9 cellular contexts compared by ENCODE assay signal in the genomic region with DNA sequence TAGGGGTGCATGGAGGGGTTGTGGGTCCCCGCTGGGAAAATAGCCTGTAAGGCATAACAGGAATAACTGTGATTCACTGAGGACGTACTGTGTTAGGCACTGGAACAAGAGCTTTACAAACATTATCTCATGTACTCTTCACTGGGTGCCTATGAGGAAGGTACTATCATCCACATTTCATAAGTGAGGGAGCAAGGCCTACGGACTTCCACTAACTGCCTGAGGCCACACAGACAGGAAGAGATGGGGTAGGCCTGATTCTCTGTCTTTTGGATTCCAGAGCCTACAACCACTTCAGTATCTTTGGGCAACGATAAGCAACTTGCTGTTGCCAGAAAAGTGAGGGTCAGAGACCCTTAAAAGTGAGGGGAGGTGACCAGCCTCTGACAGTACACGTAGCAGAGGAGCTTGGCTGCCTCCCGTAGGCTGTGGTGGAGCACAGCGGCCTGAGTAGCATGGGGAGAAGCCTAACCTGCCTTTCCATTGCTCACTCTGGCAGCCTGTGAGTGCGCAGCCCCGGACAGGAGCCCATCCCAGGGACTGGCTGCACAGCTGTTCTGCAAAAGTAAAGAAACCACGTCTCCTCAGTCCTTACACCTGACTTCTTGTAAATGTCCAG. TPM values are rescaled to one million over a fixed set of nuclear protein-coding genes. Genes with fewer than 3 reads are reported as not detected.
DNase-seq lines count a peak whose midpoint lies in the region; ATAC-seq and TF ChIP-seq lines count a peak whose summit lies in the region.
"Had no signal": no experiment of that assay in that cellular context is flagged by ENCODE, and none has a peak within 500 bp of the region (broad histone marks: within the 10 kb centered on the region; RNA-seq: fewer than 3 reads in every experiment).

No MANE protein-coding gene starts in this region.

- H4K20me1 ChIP-seq in MM.1S (ENCODE audit: insufficient read depth, low read length) = no peaks in the 10 kb centered on the region

- no peaks in the 10 kb centered on the region for H3K9me2 ChIP-seq in MM.1S (replicated peaks; ENCODE audit: insufficient read depth, low read length)

- in situ Hi-C loops in GM13976 (cut with MboI; ENCODE audit: low sequenced_read_pairs, unreplicated experiment) = no loop called here

- H3K4me1 ChIP-seq in heart right ventricle (peaks cover 5 to 34% (median 25%) of the 10 kb centered on the region in 9 donors), MM.1S (ENCODE audit: low read length) (no peaks in the 10 kb centered on the region)

- POLR2A ChIA-PET in AG04449 (lab: Yijun Ruan, JAX) = no interaction called here

- H3K27ac ChIP-seq in heart right ventricle (peak overlapping the region; percentile 42 to 84 (median 76)), MM.1S (ENCODE audit: low read length) (no peak overlapping the region)

- no peak overlapping the region for H3K9ac ChIP-seq in MM.1S (ENCODE audit: low read length)

- H3K36me3 ChIP-seq in heart right ventricle (no peaks in the 10 kb centered on the region), MM.1S (replicated peaks; ENCODE audit: insufficient read depth, low read length) (no peaks in the 10 kb centered on the region)

- ATAC-seq in heart right ventricle = peak; percentile 43 to 70 (median 63)
- ATAC-seq in GM19395 (IDR thresholded peaks at IDR 0.05; ENCODE audit: unreplicated experiment) = no peak
- no peak for ATAC-seq in left colon

- H3K9me3 ChIP-seq in heart right ventricle = peaks cover 0 to 8% (median 0%) of the 10 kb centered on the region in 11 donors
- no peaks in the 10 kb centered on the region for H3K9me3 ChIP-seq in MM.1S (replicated peaks; ENCODE audit: insufficient read depth, low read length)

- no peaks in the 10 kb centered on the region for H3F3A ChIP-seq in MM.1S (ENCODE audit: insufficient read depth, low read length)

- 74 to 77% methylated on average over 10 of the region's 10 CpGs for WGBS in heart right ventricle, 2 donors

- no peaks in the 10 kb centered on the region for H3K27me3 ChIP-seq in heart right ventricle
- H3K27me3 ChIP-seq in MM.1S (replicated peaks; ENCODE audit: insufficient read depth, low read length) = no peaks in the 10 kb centered on the region

- TF ChIP-seq CTCF in AG04449 (IDR thresholded peaks at IDR 0.05; ENCODE audit: insufficient read depth, low read length, missing control alignments) (peak; percentile 48), GM13976 (IDR thresholded peaks at IDR 0.05; ENCODE audit: borderline replicate concordance, control extremely low read depth, extremely low read depth, insufficient read depth, missing control alignments) (peak; percentile 35), heart right ventricle (IDR thresholded peaks at IDR 0.05) (peak in 6 of 9 donors; percentile 8 to 42 (median 30)), MM.1S (IDR thresholded peaks at IDR 0.05; ENCODE audit: low read length) (no peak)

- no peak overlapping the region for H3K4me2 ChIP-seq in MM.1S (ENCODE audit: low read depth, low read length)

- DNase-seq in AG04449 (ENCODE audit: low read depth, low spot score) = no peak
- no peak for DNase-seq in GM13976 (ENCODE audit: low spot score)
- peak; percentile 16 for DNase-seq in RPMI7951 (ENCODE audit: low read depth)
- DNase-seq in heart right ventricle = no peak
- no peak for DNase-seq in MM.1S
- DNase-seq in head of caudate nucleus = no peak
- no peak for DNase-seq in left colon
- DNase-seq: cortex of kidney had no signal

- no peak overlapping the region for H3K4me3 ChIP-seq in AG04449 (ENCODE audit: low read depth, low read length)
- H3K4me3 ChIP-seq in heart right ventricle = no peak overlapping the region
- no peak overlapping the region for H3K4me3 ChIP-seq in MM.1S (ENCODE audit: low read length)

- CTCF ChIA-PET in AG04449 (lab: Yijun Ruan, JAX) = interaction anchor here (0.9 to 3.5 kb wide), 6 partner anchors 9 to 733 kb away, joined by 3 to 28 read pairs (median 5); no protein-coding TSS in a partner anchor

- no peak overlapping the region for H2AFZ ChIP-seq in MM.1S (ENCODE audit: low read length)

- intact Hi-C loops in heart right ventricle (cut with DNase I) = loop anchor here in 9 of 10 donors (5.0 to 10.0 kb wide), 7 partner anchors 208 to 728 kb away; partner anchors contain the start of genes FAM120B (in 2 of the 9) and DLL1 (in 1 of the 9)
- intact Hi-C loops in head of caudate nucleus (cut with DNase I) = loop anchor here (10.0 kb wide), 1 partner anchor 218 kb away; the partner anchor contains the start of gene FAM120B
- intact Hi-C loops in left colon (cut with DNase I, micrococcal nuclease) = loop anchor here in 1 of 2 donors (10.0 kb wide), 1 partner anchor 728 kb away; no protein-coding TSS in a partner anchor

- no peaks in the 10 kb centered on the region for H3K79me2 ChIP-seq in MM.1S (ENCODE audit: low read length)

RNA-seq across cellular contexts. Expression of gene PSMB1, which starts 30.4 kb away (rescaled TPM):
- 733 and 830 TPM in 2 replicates for total RNA-seq in RPMI7951 (2014; rRNA removed; shearing (Covaris generic))
- total RNA-seq in heart right ventricle (100 to 1,000 TPM; 117 to 173 (median 137) TPM), left colon (100 to 1,000 TPM; 118 to 127 TPM)
- 100 to 1,000 TPM; 226 to 309 TPM for polyA plus RNA-seq in heart right ventricle

RNA-seq across cellular contexts. Expression of gene TBP, which starts 31.5 kb away (rescaled TPM):
- total RNA-seq in RPMI7951 (2014; rRNA removed; shearing (Covaris generic)) = 16.7 and 20.5 TPM in 2 replicates
- total RNA-seq in heart right ventricle (10 to 100 TPM in 1 of 10 donors, 1 to 10 TPM in 9; 6.4 to 10.3 (median 7.6) TPM), left colon (10 to 100 TPM; 11.0 to 12.8 TPM)
- 1 to 10 TPM; 6.3 to 9.1 TPM for polyA plus RNA-seq in heart right ventricle

Comparison
In these comparisons a context has a peak if more than half of its experiments do, and no peak if none do; other contexts are left out.
1. ATAC-seq: peak in heart right ventricle (8 of 8); none in GM19395 (single experiment) and left colon (single experiment).